In the genomic region with DNA sequence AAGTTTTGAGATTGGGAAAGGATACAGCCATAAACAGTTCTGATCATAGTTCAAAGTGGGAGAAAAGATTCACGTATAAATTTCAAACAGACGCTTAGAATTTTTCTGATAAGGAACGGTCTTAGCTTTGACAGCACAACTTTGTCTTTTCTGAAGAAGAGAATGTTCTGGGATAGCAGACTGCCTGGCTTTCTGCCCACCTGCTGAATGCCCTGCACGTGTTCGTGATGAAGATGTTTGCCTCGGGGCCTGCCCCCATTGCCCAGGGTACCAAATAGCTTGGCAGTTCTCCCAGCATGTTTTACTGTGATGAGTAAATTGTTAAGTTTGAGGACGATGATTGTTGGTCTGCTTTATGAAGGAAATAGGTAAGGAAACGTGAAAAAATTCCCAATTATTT, we compare ENCODE assay signal across 11 cellular contexts. TPM values are rescaled to one million over a fixed set of nuclear protein-coding genes. Genes with fewer than 3 reads are reported as not detected.
DNase-seq lines count a peak whose midpoint lies in the region; ATAC-seq and TF ChIP-seq lines count a peak whose summit lies in the region.
"Had no signal": no experiment of that assay in that cellular context is flagged by ENCODE, and none has a peak within 500 bp of the region (broad histone marks: within the 10 kb centered on the region; RNA-seq: fewer than 3 reads in every experiment).

No MANE protein-coding gene starts in this region.

- no peaks in the 10 kb centered on the region for H3K9me3 Mint-ChIP-seq in activated naive CD4-positive, alpha-beta T cell treated with anti-CD3 and anti-CD28 coated beads, Interleukin-2, amount 50 U/mL, for 24 hours
- H3K9me3 Mint-ChIP-seq in activated naive CD4-positive, alpha-beta T cell treated with anti-CD3 and anti-CD28 coated beads, Interleukin-2, amount 50 U/mL, for 72 hours = no peaks in the 10 kb centered on the region

- no peak for DNase-seq in activated naive CD4-positive, alpha-beta T cell treated with anti-CD3 and anti-CD28 coated beads, Interleukin-2, amount 50 U/mL, for 72 hours (ENCODE audit: low spot score in 2 of 2)
- DNase-seq in cardiac fibroblast (ENCODE audit: low read depth in 2 of 2) = peak; percentile 48 to 72
- DNase-seq in medulla oblongata (ENCODE audit: extremely low spot score) = peak; percentile 16
- DNase-seq in uterus = peak; percentile 62 to 73
- no peak for DNase-seq in central memory CD4-positive, alpha-beta T cell
- DNase-seq in stimulated activated CD4-positive, alpha-beta T cell treated with anti-CD3 and anti-CD28 coated beads, Interleukin-4, amount 100 ng/mL, for 24 hours = no peak
- DNase-seq in NCI-H2196 (lab: John Stamatoyannopoulos, UW; ENCODE audit: unreplicated experiment) = no peak
- DNase-seq: SJCRH30 had no signal

- H3K27me3 ChIP-seq in uterus = no peaks in the 10 kb centered on the region
- H3K27me3 ChIP-seq: SJCRH30 had no signal

- intact Hi-C loops in uterus (cut with DNase I; ENCODE audit: low total_unique reads) = no loop called here

- no peak overlapping the region for H3K4me3 Mint-ChIP-seq in activated naive CD4-positive, alpha-beta T cell treated with anti-CD3 and anti-CD28 coated beads, Interleukin-2, amount 50 U/mL, for 24 hours

- H3K4me1 ChIP-seq in uterus = no peaks in the 10 kb centered on the region

- H3K4me3 ChIP-seq in cardiac fibroblast (replicated peaks in 1 of 2; ENCODE audit: low read depth in 2 of 2, low read length in 2 of 2) (no peak overlapping the region), uterus (no peak overlapping the region)
- H3K4me3 ChIP-seq: GM12878, SJCRH30 had no signal

- TF ChIP-seq POLR2A in uterus (IDR thresholded peaks at IDR 0.05) = no peak

- no peaks in the 10 kb centered on the region for H3K9me3 ChIP-seq in uterus
- H3K9me3 ChIP-seq: SJCRH30 had no signal

- no peaks in the 10 kb centered on the region for H3K27me3 Mint-ChIP-seq in activated naive CD4-positive, alpha-beta T cell treated with anti-CD3 and anti-CD28 coated beads, Interleukin-2, amount 50 U/mL, for 24 hours
- H3K27me3 Mint-ChIP-seq: progenitor cell of endocrine pancreas had no signal

- peak overlapping the region; percentile 54 to 93 for H3K27ac ChIP-seq in uterus
- H3K27ac ChIP-seq: SJCRH30 had no signal

- no peaks in the 10 kb centered on the region for H3K36me3 ChIP-seq in uterus

- TF ChIP-seq CTCF in cardiac fibroblast (IDR thresholded peaks at IDR 0.05; ENCODE audit: low read depth, low read length) (no peak), uterus (IDR thresholded peaks at IDR 0.05) (no peak)

- H3K4me1 Mint-ChIP-seq in activated naive CD4-positive, alpha-beta T cell treated with anti-CD3 and anti-CD28 coated beads, Interleukin-2, amount 50 U/mL, for 24 hours = peaks cover 64% of the 10 kb centered on the region

- peak overlapping the region; percentile 74 for H3K27ac Mint-ChIP-seq in activated naive CD4-positive, alpha-beta T cell treated with anti-CD3 and anti-CD28 coated beads, Interleukin-2, amount 50 U/mL, for 24 hours
- H3K27ac Mint-ChIP-seq in activated naive CD4-positive, alpha-beta T cell treated with anti-CD3 and anti-CD28 coated beads, Interleukin-2, amount 50 U/mL, for 72 hours = no peak overlapping the region
- H3K27ac Mint-ChIP-seq: progenitor cell of endocrine pancreas had no signal

- ATAC-seq in activated naive CD4-positive, alpha-beta T cell treated with anti-CD3 and anti-CD28 coated beads, Interleukin-2, amount 50 U/mL, for 72 hours = no peak
- ATAC-seq: GM12878 had no signal

- peaks cover 17% of the 10 kb centered on the region for H3K36me3 Mint-ChIP-seq in activated naive CD4-positive, alpha-beta T cell treated with anti-CD3 and anti-CD28 coated beads, Interleukin-2, amount 50 U/mL, for 24 hours
- peaks cover 28 to 29% of the 10 kb centered on the region in 2 donors for H3K36me3 Mint-ChIP-seq in activated naive CD4-positive, alpha-beta T cell treated with anti-CD3 and anti-CD28 coated beads, Interleukin-2, amount 50 U/mL, for 72 hours

RNA-seq across cellular contexts. Expression of gene MRPL33, which starts 4.6 kb away (rescaled TPM):
- 10 to 100 TPM; 61.7 to 70.5 TPM for total RNA-seq in activated naive CD4-positive, alpha-beta T cell treated with anti-CD3 and anti-CD28 coated beads, Interleukin-2, amount 50 U/mL, for 72 hours
- total RNA-seq in uterus = 100 to 1,000 TPM in 1 of 4 donors, 10 to 100 TPM in 3; 51.7 to 404 (median 71.4) TPM

Comparison
In these comparisons a context has a peak if more than half of its experiments do, and no peak if none do; other contexts are left out.
1. DNase-seq: peak in cardiac fibroblast (2 of 2), medulla oblongata (single experiment) and uterus (2 of 2); none in activated naive CD4-positive, alpha-beta T cell treated with anti-CD3 and anti-CD28 coated beads, Interleukin-2, amount 50 U/mL, for 72 hours (0 of 2), central memory CD4-positive, alpha-beta T cell (single experiment), stimulated activated CD4-positive, alpha-beta T cell treated with anti-CD3 and anti-CD28 coated beads, Interleukin-4, amount 100 ng/mL, for 24 hours (single experiment) and NCI-H2196 (single experiment).